In the genomic region with DNA sequence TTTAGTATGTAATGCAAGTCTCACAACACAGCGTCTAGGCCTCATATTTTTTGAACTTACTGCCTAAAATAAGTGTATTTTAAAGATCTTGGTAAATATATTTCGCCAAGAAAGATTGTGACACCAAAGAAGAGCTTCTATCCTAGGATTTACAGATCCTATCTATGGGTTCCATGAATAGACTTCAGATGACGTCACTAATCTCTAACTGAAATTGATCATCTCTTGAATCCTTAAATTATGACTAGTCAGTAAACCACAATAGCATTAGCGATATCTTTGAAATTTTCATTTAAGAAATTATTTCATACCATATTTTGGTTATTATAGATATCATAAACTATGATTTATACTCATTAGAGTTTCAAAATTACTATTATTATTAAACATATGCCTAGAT, we compare ENCODE assay signal across 24 cellular contexts.
A peak's percentile ranks its signal among the peaks of the same experiment; 100 is the strongest.
DNase-seq lines count a peak whose midpoint lies in the region; ATAC-seq, FAIRE-seq and TF ChIP-seq lines count a peak whose summit lies in the region.
"Had no signal": no experiment of that assay in that cellular context is flagged by ENCODE, and none has a peak within 500 bp of the region (broad histone marks: within the 10 kb centered on the region; RNA-seq: fewer than 3 reads in every experiment).

No MANE protein-coding gene starts in this region.

- H3K4me1 ChIP-seq in HepG2 (ENCODE audit: insufficient read depth, low read length) (no peaks in the 10 kb centered on the region), right lobe of liver (no peaks in the 10 kb centered on the region), K562 (replicated peaks in 1 of 2; ENCODE audit: control insufficient read depth in 2 of 2, insufficient read depth in 2 of 2, low read length in 2 of 2) (no peaks in the 10 kb centered on the region)
- H3K4me1 ChIP-seq: A549; BLaER1 treated with 17β-estradiol and CSF1 and Interleukin-3, amounts not matched to agents 10 nM and 100 nM had no signal

- no TSS peak for BruUV-seq in HepG2 (replicated peaks; lab: Mats Ljungman, UMichigan)
- no TSS peak for BruUV-seq in K562 (replicated peaks; lab: Mats Ljungman, UMichigan)

- no peaks in the 10 kb centered on the region for H3K36me3 ChIP-seq in HepG2 (replicated peaks in 1 of 2; ENCODE audit: control insufficient read depth in 1 of 2, insufficient read depth in 2 of 2, low read length in 2 of 2)
- no peaks in the 10 kb centered on the region for H3K36me3 ChIP-seq in right lobe of liver
- no peaks in the 10 kb centered on the region for H3K36me3 ChIP-seq in SK-N-MC (ENCODE audit: insufficient read depth, low read length)
- no peaks in the 10 kb centered on the region for H3K36me3 ChIP-seq in K562 (ENCODE audit: control insufficient read depth, insufficient read depth, low read length)
- H3K36me3 ChIP-seq: BLaER1 treated with 17β-estradiol and CSF1 and Interleukin-3, amounts not matched to agents 10 nM and 100 nM had no signal

- no peak overlapping the region for H3K4me2 ChIP-seq in HepG2 (ENCODE audit: low read depth, low read length)
- no peak overlapping the region for H3K4me2 ChIP-seq in K562 (ENCODE audit: insufficient read depth, low read length)
- H3K4me2 ChIP-seq: A549; BLaER1 treated with 17β-estradiol and CSF1 and Interleukin-3, amounts not matched to agents 10 nM and 100 nM had no signal

- no peak for TF ChIP-seq RAD21 in HepG2 (CRISPR knock-in tag; IDR thresholded peaks at IDR 0.05)
- no peak for TF ChIP-seq RAD21 in K562 (CRISPR knock-in tag; conservative IDR thresholded peaks at IDR 0.05 in 1 of 2, IDR thresholded peaks at IDR 0.05 in 1 of 2)

- H3K27me3 ChIP-seq in HepG2 (ENCODE audit: control insufficient read depth in 1 of 2, insufficient read depth in 2 of 2, low read length in 2 of 2) (no peaks in the 10 kb centered on the region), right lobe of liver (no peaks in the 10 kb centered on the region), K562 (ENCODE audit: control insufficient read depth in 2 of 2, insufficient read depth in 2 of 2, low read length in 2 of 2) (no peaks in the 10 kb centered on the region)
- H3K27me3 ChIP-seq: BLaER1 treated with 17β-estradiol and CSF1 and Interleukin-3, amounts not matched to agents 10 nM and 100 nM had no signal

- TF ChIP-seq CTCF in HepG2 (CRISPR knock-in tag; IDR thresholded peaks at IDR 0.05) (no peak), right lobe of liver (IDR thresholded peaks at IDR 0.05) (no peak), K562 (IDR thresholded peaks at IDR 0.05 in 2 of 3, conservative IDR thresholded peaks at IDR 0.05 in 1 of 3; ENCODE audit: insufficient read depth in 2 of 3, low read depth in 1 of 3, low read length in 3 of 3) (no peak)

- ATAC-seq in HepG2: no peak
- ATAC-seq in right lobe of liver: no peak
- ATAC-seq in K562: no peak
- ATAC-seq in HG02973 (IDR thresholded peaks at IDR 0.05; ENCODE audit: unreplicated experiment): no peak
- ATAC-seq: A549; CD8-positive, alpha-beta T cell had no signal

- TF ChIP-seq EP300 in HepG2 (IDR thresholded peaks at IDR 0.05; ENCODE audit: low read depth in 2 of 2, low read length in 2 of 2) (no peak), HepG2 (CRISPR knock-in tag; IDR thresholded peaks at IDR 0.05; ENCODE audit: borderline replicate concordance) (no peak), K562 (IDR thresholded peaks at IDR 0.05; ENCODE audit: low read length) (no peak)

- CTCF ChIA-PET in HepG2 (lab: Yijun Ruan, JAX; ENCODE audit: low intra/inter-chr PET ratio, low total read pairs): no interaction called here
- CTCF ChIA-PET in K562 (lab: Yijun Ruan, JAX; ENCODE audit: low intra/inter-chr PET ratio): no interaction called here

- POLR2A ChIA-PET in HepG2 (lab: Yijun Ruan, JAX) (no interaction called here), K562 (lab: Yijun Ruan, JAX) (no interaction called here)

- intact Hi-C loops in HepG2 (cut with micrococcal nuclease; ENCODE audit: unreplicated experiment) (no loop called here), right lobe of liver (cut with DNase I) (no loop called here), K562 (cut with micrococcal nuclease) (no loop called here)

- H4K20me1 ChIP-seq in HepG2 (ENCODE audit: insufficient read depth, low read length) (no peaks in the 10 kb centered on the region), K562 (replicated peaks; ENCODE audit: control insufficient read depth, insufficient read depth, low read length) (no peaks in the 10 kb centered on the region)
- H4K20me1 ChIP-seq: BLaER1 treated with 17β-estradiol and CSF1 and Interleukin-3, amounts not matched to agents 10 nM and 100 nM had no signal

- TF ChIP-seq POLR2A in HepG2 (IDR thresholded peaks at IDR 0.05; ENCODE audit: insufficient read depth in 1 of 2, low read depth in 2 of 2, low read length in 2 of 2) (no peak), right lobe of liver (IDR thresholded peaks at IDR 0.05) (no peak), K562 (conservative IDR thresholded peaks at IDR 0.05) (no peak)

- H3K9me1 ChIP-seq in K562 (ENCODE audit: control insufficient read depth, insufficient read depth, low read length): no peaks in the 10 kb centered on the region

- DNase-seq in HepG2 (ENCODE audit: low spot score) (no peak), right lobe of liver (no peak), SK-N-MC (ENCODE audit: low read depth, low spot score) (no peak), K562 (ENCODE audit: extremely low read depth in 1 of 4, low spot score in 3 of 4) (no peak), COLO829 (ENCODE audit: low spot score) (no peak)
- DNase-seq: AML-193; CD4-positive, alpha-beta T cell; CD8-positive, alpha-beta T cell; COR-L47; DMS 273 treated with DMSO at 0.1 percent for 48 hours; DMS153; DMS53; DMS79; DND-41; EL; GF-D8 had no signal

- H3K27ac ChIP-seq in HepG2 (ENCODE audit: extremely low read length, insufficient read depth, low read length) (no peak overlapping the region), right lobe of liver (no peak overlapping the region), SK-N-MC (0 out of 2 replicates have a peak overlapping the region, but pooled peaks have one; percentile 26), K562 (ENCODE audit: extremely low read depth, low read depth, low read length) (no peak overlapping the region)
- H3K27ac ChIP-seq: 22Rv1; A549; BLaER1 treated with 17β-estradiol and CSF1 and Interleukin-3, amounts not matched to agents 10 nM and 100 nM; C4-2B had no signal

- H3K4me3 ChIP-seq in HepG2 (replicated peaks in 1 of 3; ENCODE audit: insufficient read depth in 1 of 3, low read depth in 2 of 3, low read length in 3 of 3) (no peak overlapping the region), right lobe of liver (no peak overlapping the region), SK-N-MC (no peak overlapping the region), K562 (no peak overlapping the region)
- H3K4me3 ChIP-seq: A549; BLaER1 treated with 17β-estradiol and CSF1 and Interleukin-3, amounts not matched to agents 10 nM and 100 nM had no signal

- H3K79me2 ChIP-seq in HepG2 (ENCODE audit: insufficient read depth, low read length): no peaks in the 10 kb centered on the region
- no peaks in the 10 kb centered on the region for H3K79me2 ChIP-seq in K562 (ENCODE audit: control insufficient read depth, insufficient read depth, low read length)

- in situ Hi-C loops in HepG2 (cut with HindIII; ENCODE audit: extremely low pct_ligation_motif_present, low pct_unique_long_range_greater_than_20kb) (no loop called here), K562 (cut with MboI) (no loop called here)

- no peak overlapping the region for H3K9ac ChIP-seq in HepG2 (ENCODE audit: insufficient read depth, low read depth, low read length)
- no peak overlapping the region for H3K9ac ChIP-seq in SK-N-MC (ENCODE audit: insufficient read length)
- H3K9ac ChIP-seq in K562 (ENCODE audit: insufficient read depth in 1 of 2, low read depth in 2 of 2, low read length in 2 of 2): no peak overlapping the region
- H3K9ac ChIP-seq: BLaER1 treated with 17β-estradiol and CSF1 and Interleukin-3, amounts not matched to agents 10 nM and 100 nM had no signal

- FAIRE-seq in HepG2 (lab: Jason Lieb, UNC) (no peak), K562 (lab: Jason Lieb, UNC) (no peak)
- FAIRE-seq: A549, G401.6, GM12892, GM18507 had no signal

- WGBS in HepG2 (ENCODE audit: low lambda C conversion rate): 2% methylated on average over 4 of the region's 4 CpGs
- WGBS in right lobe of liver (ENCODE audit: insufficient coverage, low coverage, low lambda C conversion rate, missing lambda C conversion rate): 45% methylated on average over 4 of the region's 4 CpGs
- 0% methylated on average over 4 of the region's 4 CpGs for WGBS in K562 (ENCODE audit: insufficient coverage, low coverage, missing lambda C conversion rate)

- H2AFZ ChIP-seq in HepG2 (ENCODE audit: low read length): no peak overlapping the region
- no peak overlapping the region for H2AFZ ChIP-seq in K562 (ENCODE audit: low read depth, low read length)

- H3K9me3 ChIP-seq in HepG2 (ENCODE audit: low read length): no peaks in the 10 kb centered on the region
- no peaks in the 10 kb centered on the region for H3K9me3 ChIP-seq in right lobe of liver
- no peaks in the 10 kb centered on the region for H3K9me3 ChIP-seq in SK-N-MC (ENCODE audit: low read depth, low read length)
- H3K9me3 ChIP-seq in K562 (replicated peaks; ENCODE audit: control insufficient read depth, insufficient read depth, low read depth, low read length): no peaks in the 10 kb centered on the region
- H3K9me3 ChIP-seq: A549; BLaER1 treated with 17β-estradiol and CSF1 and Interleukin-3, amounts not matched to agents 10 nM and 100 nM had no signal

TF ChIP-seq in HepG2, 621 proteins besides CTCF, POLR2A, EP300 and RAD21 (continues in another document):
- peak; percentile 97 for TF ChIP-seq ATF7 (IDR thresholded peaks at IDR 0.05)
- TF ChIP-seq ATF7 (CRISPR knock-in tag; IDR thresholded peaks at IDR 0.05): no peak
- TF ChIP-seq DBP (CRISPR knock-in tag; IDR thresholded peaks at IDR 0.05; ENCODE audit: not compliant biosample characterization): no peak

TF ChIP-seq in K562, 482 proteins besides CTCF, POLR2A, EP300 and RAD21 (continues in another document):
- peak; percentile 29; the same call in 1 of the 2 replicates for TF ChIP-seq ATF7 (IDR thresholded peaks at IDR 0.05)
- peak; percentile 42; the same call in 1 of the 2 replicates for TF ChIP-seq ATF3 (IDR thresholded peaks at IDR 0.05)
- TF ChIP-seq ATF3 (CRISPR knock-in tag; conservative IDR thresholded peaks at IDR 0.05): no peak
